Comparison of ENCODE assay signal across 1 cellular context in genomic region chr1:23563755-23564374, GRCh38.
TF ChIP-seq lines count a peak whose summit lies in the region.

No MANE protein-coding gene starts in this region.

TF ChIP-seq in K562, 482 proteins besides CTCF, POLR2A, EP300 and RAD21:
- TF ChIP-seq FOXJ3 (CRISPR knock-in tag; IDR thresholded peaks at IDR 0.05) (no peak), MCM2 (IDR thresholded peaks at IDR 0.05; ENCODE audit: low read depth) (no peak), ESRRA (IDR thresholded peaks at IDR 0.05; ENCODE audit: borderline replicate concordance, low read depth) (peak; percentile 47; the same call in 1 of the 2 replicates)
